In genomic region chr4:143858486-143858885, GRCh38 we compare ENCODE assay signal across 6 cellular contexts. TPM values are rescaled to one million over a fixed set of nuclear protein-coding genes. Genes with fewer than 3 reads are reported as not detected.
"Had no signal": no experiment of that assay in that cellular context is flagged by ENCODE, and none has a peak within 500 bp of the region (broad histone marks: within the 10 kb centered on the region; RNA-seq: fewer than 3 reads in every experiment).

No MANE protein-coding gene starts in this region.

RNA-seq across cellular contexts. Expression of gene GYPE, which starts 46.9 kb away (rescaled TPM):
- total RNA-seq: left lobe of liver, lung microvascular endothelial cell, myocyte, suprapubic skin had no signal
- polyA plus RNA-seq: keratinocyte, neural cell had no signal
